Comparison of ENCODE assay signal across 9 cellular contexts in the genomic region with DNA sequence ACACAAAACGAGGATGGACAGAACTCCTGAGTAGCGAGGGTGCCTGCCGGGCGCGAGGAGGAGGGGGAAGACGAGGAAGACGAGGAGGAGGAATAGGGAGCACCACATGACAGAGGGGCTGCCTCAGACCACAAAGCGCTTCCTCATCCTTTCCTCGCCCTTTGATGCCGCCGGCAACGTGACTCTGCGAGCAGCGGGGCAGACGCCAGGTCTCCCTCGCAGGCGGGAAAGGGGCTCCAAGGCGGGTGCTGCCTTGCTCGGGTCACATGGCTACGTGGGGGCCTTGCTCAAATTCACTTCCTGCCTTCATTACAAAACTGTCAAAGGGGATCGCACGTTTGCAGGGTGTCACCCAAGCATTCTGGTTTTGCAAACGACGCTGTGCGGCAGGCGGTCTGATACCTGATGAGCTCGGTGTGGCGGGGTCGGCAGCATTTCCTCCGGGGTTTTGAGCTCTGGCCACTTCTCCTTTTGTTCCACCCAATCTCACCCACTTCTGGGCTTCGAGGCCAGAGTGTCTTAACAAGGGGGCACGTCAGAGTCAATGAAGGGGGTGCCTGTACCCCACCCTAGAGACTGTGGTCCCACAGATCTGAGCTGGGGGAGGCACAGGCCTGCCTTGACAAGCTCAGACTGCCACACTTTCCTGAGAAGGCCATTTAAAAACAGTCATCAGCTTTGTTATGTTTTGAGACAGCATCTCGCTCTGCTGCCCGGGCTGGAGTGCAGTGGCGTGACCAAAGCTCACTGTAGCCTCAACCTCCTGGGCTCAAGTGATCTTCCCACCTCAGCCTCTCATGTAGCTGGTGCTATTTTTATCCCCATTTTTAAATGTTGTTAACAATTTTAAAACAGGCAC. TPM values are rescaled to one million over a fixed set of nuclear protein-coding genes. Genes with fewer than 3 reads are reported as not detected.
A peak's percentile ranks its signal among the peaks of the same experiment; 100 is the strongest.
DNase-seq lines count a peak whose midpoint lies in the region; ATAC-seq and TF ChIP-seq lines count a peak whose summit lies in the region.
"Had no signal": no experiment of that assay in that cellular context is flagged by ENCODE, and none has a peak within 500 bp of the region (broad histone marks: within the 10 kb centered on the region; RNA-seq: fewer than 3 reads in every experiment).

No MANE protein-coding gene starts in this region.

- peaks cover 81% of the 10 kb centered on the region for H3K36me3 Mint-ChIP-seq in activated T-helper 2 cell treated with anti-CD3 and anti-CD28 coated beads, Interferon-gamma antibody, Interleukin-2, Interleukin-4, amounts not matched to agents 10 μg/mL and 5 μg/mL and 100 μg/mL, durations not matched to agents 14 hours and 24 hours and 36 hours (ENCODE audit: low read depth)

- H3K4me1 Mint-ChIP-seq in activated T-helper 2 cell treated with anti-CD3 and anti-CD28 coated beads, Interferon-gamma antibody, Interleukin-2, Interleukin-4, amounts not matched to agents 10 μg/mL and 5 μg/mL and 100 μg/mL, durations not matched to agents 14 hours and 24 hours and 36 hours (ENCODE audit: low read depth): peaks cover 37% of the 10 kb centered on the region

- peak; percentile 56 for ATAC-seq in GM19455 (IDR thresholded peaks at IDR 0.05; ENCODE audit: unreplicated experiment)

- peak overlapping the region; percentile 77 for H3K27ac Mint-ChIP-seq in activated T-helper 2 cell treated with anti-CD3 and anti-CD28 coated beads, Interferon-gamma antibody, Interleukin-2, Interleukin-4, amounts not matched to agents 10 μg/mL and 5 μg/mL and 100 μg/mL, durations not matched to agents 14 hours and 24 hours and 36 hours

- no peaks in the 10 kb centered on the region for H3K27me3 Mint-ChIP-seq in activated T-helper 2 cell treated with anti-CD3 and anti-CD28 coated beads, Interferon-gamma antibody, Interleukin-2, Interleukin-4, amounts not matched to agents 10 μg/mL and 5 μg/mL and 100 μg/mL, durations not matched to agents 14 hours and 24 hours and 36 hours (ENCODE audit: low read depth)

- intact Hi-C loops in activated T-helper 2 cell treated with anti-CD3 and anti-CD28 coated beads, Interferon-gamma antibody, Interleukin-2, Interleukin-4, amounts not matched to agents 10 μg/mL and 5 μg/mL and 100 μg/mL, durations not matched to agents 14 hours and 24 hours and 36 hours (cut with micrococcal nuclease): no loop called here

- H3K4me3 ChIP-seq in NB4 (ENCODE audit: low read depth, low read length): no peak overlapping the region

- TF ChIP-seq POLR2A in NB4 (IDR thresholded peaks at IDR 0.05; ENCODE audit: extremely low read depth, insufficient read length): no peak

- no peak for TF ChIP-seq CTCF in NB4 (IDR thresholded peaks at IDR 0.05; ENCODE audit: low read depth, low read length)

- no peaks in the 10 kb centered on the region for H3K9me3 Mint-ChIP-seq in activated T-helper 2 cell treated with anti-CD3 and anti-CD28 coated beads, Interferon-gamma antibody, Interleukin-2, Interleukin-4, amounts not matched to agents 10 μg/mL and 5 μg/mL and 100 μg/mL, durations not matched to agents 14 hours and 24 hours and 36 hours

- peak; percentile 94 for DNase-seq in NB4 (ENCODE audit: low read depth)
- DNase-seq in activated T-helper 2 cell treated with anti-CD3 and anti-CD28 coated beads, Interferon-gamma antibody, Interleukin-2, Interleukin-4, amounts not matched to agents 10 μg/mL and 5 μg/mL and 100 μg/mL, durations not matched to agents 14 hours and 24 hours and 36 hours (ENCODE audit: low spot score): peak; percentile 26
- peak in 2 of 3 experiments; percentile 37 to 38 for DNase-seq in stimulated activated CD4-positive, alpha-beta T cell treated with anti-CD3 and anti-CD28 coated beads, TNF-alpha, amount 100 ng/mL, for 4 hours (ENCODE audit: low read depth in 3 of 3)
- DNase-seq in DMS114 treated with DMSO at 0.1 percent for 48 hours (lab: John Stamatoyannopoulos, UW; ENCODE audit: unreplicated experiment): no peak
- no peak for DNase-seq in anterior cingulate cortex (lab: John Stamatoyannopoulos, UW)
- DNase-seq in SW 1271 (lab: John Stamatoyannopoulos, UW): no peak
- no peak for DNase-seq in nucleus accumbens (lab: John Stamatoyannopoulos, UW)

- peak overlapping the region; percentile 30 for H3K4me3 Mint-ChIP-seq in activated T-helper 2 cell treated with anti-CD3 and anti-CD28 coated beads, Interferon-gamma antibody, Interleukin-2, Interleukin-4, amounts not matched to agents 10 μg/mL and 5 μg/mL and 100 μg/mL, durations not matched to agents 14 hours and 24 hours and 36 hours (ENCODE audit: low read depth)

RNA-seq across cellular contexts. Expression of a gene that starts 14.9 kb away (rescaled TPM):
- total RNA-seq in activated T-helper 2 cell treated with anti-CD3 and anti-CD28 coated beads, Interferon-gamma antibody, Interleukin-2, Interleukin-4, amounts not matched to agents 10 μg/mL and 5 μg/mL and 100 μg/mL, durations not matched to agents 14 hours and 24 hours and 36 hours: 131 and 141 TPM in 2 replicates

RNA-seq across cellular contexts. Expression of a gene that starts 42.3 kb away (rescaled TPM):
- 39.9 and 41.2 TPM in 2 replicates for total RNA-seq in activated T-helper 2 cell treated with anti-CD3 and anti-CD28 coated beads, Interferon-gamma antibody, Interleukin-2, Interleukin-4, amounts not matched to agents 10 μg/mL and 5 μg/mL and 100 μg/mL, durations not matched to agents 14 hours and 24 hours and 36 hours

RNA-seq across cellular contexts. Expression of a gene that starts 44.4 kb away (rescaled TPM):
- total RNA-seq in activated T-helper 2 cell treated with anti-CD3 and anti-CD28 coated beads, Interferon-gamma antibody, Interleukin-2, Interleukin-4, amounts not matched to agents 10 μg/mL and 5 μg/mL and 100 μg/mL, durations not matched to agents 14 hours and 24 hours and 36 hours: 1.6 and 2.5 TPM in 2 replicates
- total RNA-seq: temporal lobe had no signal

Comparison
In these comparisons a context has a peak if more than half of its experiments do, and no peak if none do; other contexts are left out.
1. DNase-seq: peak in NB4 (single experiment), activated T-helper 2 cell treated with anti-CD3 and anti-CD28 coated beads, Interferon-gamma antibody, Interleukin-2, Interleukin-4, amounts not matched to agents 10 μg/mL and 5 μg/mL and 100 μg/mL, durations not matched to agents 14 hours and 24 hours and 36 hours (single experiment) and stimulated activated CD4-positive, alpha-beta T cell treated with anti-CD3 and anti-CD28 coated beads, TNF-alpha, amount 100 ng/mL, for 4 hours (2 of 3); none in DMS114 treated with DMSO at 0.1 percent for 48 hours (single experiment), anterior cingulate cortex (0 of 58), SW 1271 (0 of 2) and nucleus accumbens (0 of 56).